ENCODE assay signal across 26 cellular contexts in the genomic region with DNA sequence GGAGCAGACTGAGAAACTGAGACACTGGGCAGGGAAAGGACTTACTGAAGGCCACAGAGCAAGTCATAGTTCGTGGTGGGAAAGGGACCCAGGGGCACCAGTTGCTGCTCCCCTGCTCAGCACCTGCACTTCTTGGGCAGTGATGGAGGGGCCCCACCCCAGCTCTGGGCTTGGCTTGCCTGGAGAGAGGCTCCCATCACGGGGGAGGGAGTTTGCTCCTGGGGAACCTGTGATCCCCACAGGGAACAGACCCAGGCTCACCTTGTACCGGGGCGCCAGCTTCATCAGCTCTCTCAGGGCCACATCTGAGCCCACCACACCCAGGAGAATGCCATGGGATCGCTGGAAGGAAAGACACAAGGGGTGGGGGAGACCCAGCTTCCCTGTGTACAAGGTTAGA. TPM values are rescaled to one million over a fixed set of nuclear protein-coding genes. Genes with fewer than 3 reads are reported as not detected.
DNase-seq lines count a peak whose midpoint lies in the region; ATAC-seq and TF ChIP-seq lines count a peak whose summit lies in the region.
"Had no signal": no experiment of that assay in that cellular context is flagged by ENCODE, and none has a peak within 500 bp of the region (broad histone marks: within the 10 kb centered on the region; RNA-seq: fewer than 3 reads in every experiment).

No MANE protein-coding gene starts in this region.

- H2BK15ac ChIP-seq in H9 (ENCODE audit: low read depth, low read length), result no peak overlapping the region

- H3K4me1 ChIP-seq in H9 (ENCODE audit: insufficient read depth, low read length), result no peaks in the 10 kb centered on the region
- H3K4me1 ChIP-seq in hepatocyte (ENCODE audit: insufficient read depth), result no peaks in the 10 kb centered on the region
- H3K4me1 ChIP-seq: BLaER1, Peyer's patch had no signal

- no peak overlapping the region for H3K23ac ChIP-seq in H9 (ENCODE audit: insufficient read length, low read depth, low read length)

- H2BK20ac ChIP-seq in H9 (ENCODE audit: low read depth, low read length, poor library complexity, severe bottlenecking), result no peak overlapping the region

- H3K56ac ChIP-seq in H9 (ENCODE audit: insufficient read length, low read depth, low read length), result no peak overlapping the region

- no peaks in the 10 kb centered on the region for H3K9me3 ChIP-seq in H9 (ENCODE audit: control insufficient read depth, low read depth, low read length)
- H3K9me3 ChIP-seq in hepatocyte (ENCODE audit: low read depth), result no peaks in the 10 kb centered on the region
- H3K9me3 ChIP-seq: Peyer's patch had no signal

- no peak overlapping the region for H3T11ph ChIP-seq in H9 (ENCODE audit: low read length)

- no peak for TF ChIP-seq CTCF in H9 (conservative IDR thresholded peaks at IDR 0.05)
- TF ChIP-seq CTCF in hepatocyte (IDR thresholded peaks at IDR 0.05; ENCODE audit: poor library complexity), result no peak

- H3K9me2 ChIP-seq in hepatocyte (replicated peaks; ENCODE audit: insufficient read depth), result no peaks in the 10 kb centered on the region

- H3K4me2 ChIP-seq in H9 (ENCODE audit: insufficient read depth, insufficient read length, low read length) (no peak overlapping the region), hepatocyte (no peak overlapping the region)
- H3K4me2 ChIP-seq: BLaER1, KMS-11 had no signal

- no peak overlapping the region for H4K91ac ChIP-seq in H9 (ENCODE audit: insufficient read length, low read depth, low read length)

- no peak overlapping the region for H2BK12ac ChIP-seq in H9 (ENCODE audit: insufficient read length, low read depth, low read length)

- ATAC-seq in GM21423 (IDR thresholded peaks at IDR 0.05; ENCODE audit: unreplicated experiment), result no peak
- ATAC-seq: GM12878, HCT116 had no signal

- peak overlapping the region in 1 of 3 experiments; percentile 45; a peak in 1 of 7 replicates for H3K27ac Mint-ChIP-seq in H9
- H3K27ac Mint-ChIP-seq: CD4-positive, alpha-beta T cell had no signal

- no peaks in the 10 kb centered on the region for H3K23me2 ChIP-seq in H9 (ENCODE audit: insufficient read length, low read depth, low read length, poor library complexity, severe bottlenecking)

- no peaks in the 10 kb centered on the region; a peak in 1 of 7 replicates for H3K36me3 Mint-ChIP-seq in H9 (ENCODE audit: insufficient read depth in 1 of 3, low read depth in 3 of 3)

- H3K27ac ChIP-seq in H9 (ENCODE audit: insufficient read length, low read depth, low read length) (no peak overlapping the region), hepatocyte (no peak overlapping the region)
- H3K27ac ChIP-seq: BLaER1, KMS-11, Peyer's patch had no signal

- H2AFZ ChIP-seq in H9 (ENCODE audit: low read length) (no peak overlapping the region), hepatocyte (no peak overlapping the region)

- no peaks in the 10 kb centered on the region for H3K36me3 ChIP-seq in hepatocyte (replicated peaks; ENCODE audit: insufficient read depth, low read depth)
- H3K36me3 ChIP-seq: Peyer's patch had no signal

- no peak overlapping the region for H3K9ac ChIP-seq in H9 (ENCODE audit: extremely low read depth, insufficient read length, low read length)
- H3K9ac ChIP-seq: BLaER1, KMS-11 had no signal

- H4K20me1 ChIP-seq in H9 (ENCODE audit: control insufficient read depth, insufficient read depth, insufficient read length) (no peaks in the 10 kb centered on the region), hepatocyte (ENCODE audit: insufficient read depth, poor library complexity, severe bottlenecking) (no peaks in the 10 kb centered on the region)
- H4K20me1 ChIP-seq: BLaER1 had no signal

- H3K27me3 Mint-ChIP-seq in H9 (ENCODE audit: low read depth), result peaks cover 4% of the 10 kb centered on the region

- no peak overlapping the region for H3K18ac ChIP-seq in H9 (ENCODE audit: insufficient read length, low read depth, low read length)

- H3K79me2 ChIP-seq in H9 (ENCODE audit: insufficient read depth, low read length) (no peaks in the 10 kb centered on the region), hepatocyte (no peaks in the 10 kb centered on the region)

- H3K4me3 Mint-ChIP-seq in H9, result no peak overlapping the region
- H3K4me3 Mint-ChIP-seq: CD4-positive, alpha-beta T cell had no signal

- H4K8ac ChIP-seq in H9 (replicated peaks; ENCODE audit: insufficient read length, low read depth, low read length), result no peak overlapping the region

- H3K4ac ChIP-seq in H9 (ENCODE audit: low read depth, low read length), result no peak overlapping the region

- DNase-seq in activated CD8-positive, alpha-beta memory T cell treated with anti-CD3 and anti-CD28 coated beads, Interleukin-2, amount 50 U/mL, for 48 hours, result peak; percentile 23
- DNase-seq in activated CD8-positive, alpha-beta memory T cell treated with anti-CD3 and anti-CD28 coated beads, Interleukin-2, amount 50 U/mL, for 4 hours, result no peak
- DNase-seq in H9, result peak; percentile 22
- peak; percentile 1 for DNase-seq in hepatocyte (ENCODE audit: low spot score)
- peak; percentile 54 for DNase-seq in posterior vena cava (ENCODE audit: low spot score)
- DNase-seq in NAMALWA (ENCODE audit: low spot score), result no peak
- DNase-seq: CD4-positive, alpha-beta T cell; COR-L47; DMS 273 treated with DMSO at 0.1 percent for 48 hours; DMS79 treated with DMSO at 0.1 percent for 48 hours; GOT3; IMR-90; NCI-H1105 treated with DMSO at 0.1 percent for 48 hours; NCI-H2081; NCI-H2171; NCI-H345; NCI-H524; NCI-H82; Peyer's patch had no signal

- no peak overlapping the region for H2BK5ac ChIP-seq in H9 (ENCODE audit: insufficient read length, low read length)

- H2AK5ac ChIP-seq in H9 (ENCODE audit: insufficient read length, low read length), result no peak overlapping the region

- H3K4me3 ChIP-seq in hepatocyte, result no peak overlapping the region
- H3K4me3 ChIP-seq: BLaER1, GM12878, Peyer's patch had no signal

- H3K4me1 Mint-ChIP-seq in H9, result no peaks in the 10 kb centered on the region

- H3K27me3 ChIP-seq in H9 (ENCODE audit: insufficient read depth, low read length), result no peaks in the 10 kb centered on the region
- H3K27me3 ChIP-seq in hepatocyte, result peaks cover 3% of the 10 kb centered on the region
- H3K27me3 ChIP-seq: BLaER1, Peyer's patch had no signal

- H3K79me1 ChIP-seq in H9 (ENCODE audit: insufficient read depth, low read depth, low read length, poor library complexity, severe bottlenecking), result no peaks in the 10 kb centered on the region

- intact Hi-C loops in posterior vena cava (cut with DNase I), result loop anchor here in 1 of 2 donors (1.0 kb wide), 1 partner anchor 36 kb away; no protein-coding TSS in a partner anchor

- no CpG with 5 or more reads among the region's 5 CpGs for WGBS in H9 (ENCODE audit: extremely low coverage, insufficient read length, low lambda C conversion rate)
- WGBS in hepatocyte (ENCODE audit: low lambda C conversion rate, missing lambda C conversion rate), result 92% methylated on average over 4 of the region's 5 CpGs

- no peak overlapping the region for H4K5ac ChIP-seq in H9 (ENCODE audit: insufficient read length, low read depth, low read length)

- no peak overlapping the region for H2BK120ac ChIP-seq in H9 (ENCODE audit: low read depth, low read length, poor library complexity, severe bottlenecking)

- no peak overlapping the region; the same call in 1 of the 2 replicates for H3K14ac ChIP-seq in H9 (ENCODE audit: insufficient read depth, low read length)

- no peaks in the 10 kb centered on the region for H3K9me3 Mint-ChIP-seq in H9
- H3K9me3 Mint-ChIP-seq: CD4-positive, alpha-beta T cell had no signal

RNA-seq across cellular contexts. Expression of a gene that starts 39.8 kb away (rescaled TPM):
- total RNA-seq in H9 (2021) (0.61 and 0.79 TPM in 2 replicates), hepatocyte (1.3 and 4.7 TPM in 2 replicates), posterior vena cava (1 to 10 TPM; 5.9 to 7.3 TPM)
- 2.1 and 5.7 TPM in 2 replicates for polyA plus RNA-seq in hepatocyte

RNA-seq across cellular contexts. Expression of a gene that starts 58.3 kb away (rescaled TPM):
- total RNA-seq in H9 (2021), result not detected in 2 replicates
- total RNA-seq in hepatocyte, result not detected in 2 replicates
- not detected in 2 replicates for polyA plus RNA-seq in hepatocyte
- total RNA-seq in posterior vena cava, result not detected
- total RNA-seq: A673, GM12878, IMR-90, OCI-LY7, Peyer's patch had no signal
- polyA plus RNA-seq: IMR-90 had no signal

Comparison
In these comparisons a context has a peak if more than half of its experiments do, and no peak if none do; other contexts are left out.
1. DNase-seq: peak in activated CD8-positive, alpha-beta memory T cell treated with anti-CD3 and anti-CD28 coated beads, Interleukin-2, amount 50 U/mL, for 48 hours (single experiment), H9 (single experiment), hepatocyte (single experiment) and posterior vena cava (single experiment); none in activated CD8-positive, alpha-beta memory T cell treated with anti-CD3 and anti-CD28 coated beads, Interleukin-2, amount 50 U/mL, for 4 hours (single experiment) and NAMALWA (single experiment).